ENCODE assay signal across 1 cellular context in the genomic region with DNA sequence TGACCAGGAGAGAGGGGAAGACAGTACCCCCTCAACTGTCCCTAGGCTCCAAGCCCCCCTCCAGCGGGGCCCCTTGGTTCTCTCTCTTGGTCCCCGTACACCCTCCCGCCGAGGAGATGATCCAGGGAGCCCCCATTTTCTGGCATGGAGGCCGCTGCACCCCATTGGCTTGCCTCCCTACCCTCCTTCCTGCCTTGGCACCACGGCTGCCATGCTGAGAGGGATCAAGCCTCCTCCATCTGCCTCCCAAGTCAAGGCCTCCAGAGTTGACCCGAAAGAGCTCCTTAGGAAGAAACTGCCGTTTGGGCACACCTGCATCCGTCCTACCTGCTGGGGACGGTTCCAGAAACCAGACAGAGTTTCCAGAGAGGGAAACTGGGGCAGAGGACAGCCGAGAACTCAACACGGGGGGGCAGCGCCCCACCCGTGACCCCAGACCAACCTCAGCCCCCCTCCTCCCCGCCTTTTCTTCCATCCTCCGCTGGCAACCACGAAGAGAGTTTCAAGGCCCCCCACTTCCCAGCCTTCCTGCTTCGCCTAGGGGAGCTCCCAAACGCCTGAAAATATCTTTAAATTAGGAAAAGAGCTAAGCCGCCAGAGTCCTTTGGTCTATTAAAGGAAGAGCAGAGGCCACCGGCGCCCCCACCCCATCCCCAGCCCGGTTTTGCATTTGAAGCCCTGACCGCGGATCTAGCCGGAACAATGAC.
TF ChIP-seq lines count a peak whose summit lies in the region.

No MANE protein-coding gene starts in this region.

TF ChIP-seq in HepG2, 621 proteins besides CTCF, POLR2A, EP300 and RAD21:
- TF ChIP-seq, protein P1, sequence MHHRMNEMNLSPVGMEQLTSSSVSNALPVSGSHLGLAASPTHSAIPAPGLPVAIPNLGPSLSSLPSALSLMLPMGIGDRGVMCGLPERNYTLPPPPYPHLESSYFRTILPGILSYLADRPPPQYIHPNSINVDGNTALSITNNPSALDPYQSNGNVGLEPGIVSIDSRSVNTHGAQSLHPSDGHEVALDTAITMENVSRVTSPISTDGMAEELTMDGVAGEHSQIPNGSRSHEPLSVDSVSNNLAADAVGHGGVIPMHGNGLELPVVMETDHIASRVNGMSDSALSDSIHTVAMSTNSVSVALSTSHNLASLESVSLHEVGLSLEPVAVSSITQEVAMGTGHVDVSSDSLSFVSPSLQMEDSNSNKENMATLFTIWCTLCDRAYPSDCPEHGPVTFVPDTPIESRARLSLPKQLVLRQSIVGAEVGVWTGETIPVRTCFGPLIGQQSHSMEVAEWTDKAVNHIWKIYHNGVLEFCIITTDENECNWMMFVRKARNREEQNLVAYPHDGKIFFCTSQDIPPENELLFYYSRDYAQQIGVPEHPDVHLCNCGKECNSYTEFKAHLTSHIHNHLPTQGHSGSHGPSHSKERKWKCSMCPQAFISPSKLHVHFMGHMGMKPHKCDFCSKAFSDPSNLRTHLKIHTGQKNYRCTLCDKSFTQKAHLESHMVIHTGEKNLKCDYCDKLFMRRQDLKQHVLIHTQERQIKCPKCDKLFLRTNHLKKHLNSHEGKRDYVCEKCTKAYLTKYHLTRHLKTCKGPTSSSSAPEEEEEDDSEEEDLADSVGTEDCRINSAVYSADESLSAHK (CRISPR knock-in tag; IDR thresholded peaks at IDR 0.05; ENCODE audit: borderline replicate concordance): peak; percentile 48; the same call in 1 of the 2 replicates
